Comparison of ENCODE assay signal across 30 cellular contexts in the genomic region with DNA sequence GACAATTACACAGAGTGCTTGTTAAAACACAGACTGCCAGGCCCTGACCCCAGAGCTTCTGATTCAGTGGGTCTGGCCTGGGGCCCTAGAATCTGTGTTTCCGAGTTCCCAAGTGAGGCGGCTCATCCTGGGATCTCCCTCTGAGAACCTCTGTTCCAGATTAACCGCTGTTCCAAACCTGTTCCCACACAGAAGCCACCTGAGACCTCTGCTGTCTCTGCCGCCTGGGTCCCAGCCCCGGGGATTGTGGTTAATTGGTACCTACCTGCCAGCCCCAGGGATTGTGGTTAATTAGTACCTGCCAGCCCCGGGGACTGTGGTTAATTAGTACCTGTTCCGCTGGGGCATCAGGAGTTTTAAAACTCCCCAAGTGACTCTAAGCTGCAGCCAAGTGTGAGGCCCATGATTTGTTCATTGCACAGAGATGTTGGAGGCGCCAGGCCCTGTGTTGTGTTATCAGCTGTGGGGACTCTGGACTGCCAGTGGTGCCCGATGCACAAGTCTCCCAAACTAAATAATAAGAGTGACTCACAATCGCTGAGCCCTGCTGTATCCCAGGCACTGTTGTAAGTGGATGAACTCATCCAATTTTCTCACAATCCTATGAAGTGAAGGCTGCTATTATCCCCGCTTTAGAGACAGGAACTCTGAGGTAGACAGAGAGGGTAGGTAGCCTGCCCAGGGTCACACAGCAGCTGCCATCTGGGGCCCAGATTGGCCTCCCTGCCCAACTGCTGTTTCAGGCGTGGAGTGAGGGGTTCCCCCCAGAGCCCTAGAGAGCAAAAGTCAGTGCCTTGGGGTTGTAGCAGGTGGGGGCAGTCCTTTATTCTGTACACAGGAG.
A peak's percentile ranks its signal among the peaks of the same experiment; 100 is the strongest.
DNase-seq lines count a peak whose midpoint lies in the region; ATAC-seq and FAIRE-seq lines count a peak whose summit lies in the region.
"Had no signal": no experiment of that assay in that cellular context is flagged by ENCODE, and none has a peak within 500 bp of the region (broad histone marks: within the 10 kb centered on the region; RNA-seq: fewer than 3 reads in every experiment).

No MANE protein-coding gene starts in this region.

- H3K36me3 Mint-ChIP-seq in effector memory CD8-positive, alpha-beta T cell (ENCODE audit: insufficient read depth): no peaks in the 10 kb centered on the region
- H3K36me3 Mint-ChIP-seq: T-cell had no signal

- peaks cover 22 to 75% of the 10 kb centered on the region in 2 donors for H3K27me3 Mint-ChIP-seq in effector memory CD8-positive, alpha-beta T cell

- no peak overlapping the region for H3K4me3 ChIP-seq in small intestine (ENCODE audit: low read depth in 1 of 2, low read length in 2 of 2)
- H3K4me3 ChIP-seq: heart left ventricle, left ventricle myocardium inferior, Peyer's patch, SJSA1, tibial nerve had no signal

- H3K4me1 Mint-ChIP-seq in effector memory CD8-positive, alpha-beta T cell (ENCODE audit: low read depth in 2 of 2): no peaks in the 10 kb centered on the region
- H3K4me1 Mint-ChIP-seq: activated naive CD8-positive, alpha-beta T cell treated with anti-CD3 and anti-CD28 coated beads, Interleukin-2, amount 50 U/mL, for 24 hours; T-cell had no signal

- no peak for ATAC-seq in effector memory CD8-positive, alpha-beta T cell (replicated peaks)
- ATAC-seq: activated CD8-positive, alpha-beta T cell treated with anti-CD3 and anti-CD28 coated beads, Interleukin-2, amount 10 ng/mL, durations not matched to agents 7 days and 5 days; activated naive CD8-positive, alpha-beta T cell treated with anti-CD3 and anti-CD28 coated beads, Interleukin-2, amount 50 U/mL, for 24 hours; heart left ventricle; T-cell had no signal

- no peaks in the 10 kb centered on the region for H3K36me3 ChIP-seq in small intestine (ENCODE audit: control insufficient read depth in 2 of 2, insufficient read depth in 2 of 2, low read length in 2 of 2)
- H3K36me3 ChIP-seq: heart left ventricle, left ventricle myocardium inferior, Peyer's patch, SJSA1, tibial nerve had no signal

- no peaks in the 10 kb centered on the region for H3K4me1 ChIP-seq in small intestine (ENCODE audit: control insufficient read depth in 2 of 2, insufficient read depth in 1 of 2, low read depth in 1 of 2, low read length in 1 of 2)
- H3K4me1 ChIP-seq: heart left ventricle, left ventricle myocardium inferior, parathyroid adenoma, tibial nerve had no signal

- FAIRE-seq in small intestine (lab: Jason Lieb, UNC): no peak
- FAIRE-seq: H1, TTC549 had no signal

- H3K9me3 Mint-ChIP-seq in effector memory CD8-positive, alpha-beta T cell: no peaks in the 10 kb centered on the region
- H3K9me3 Mint-ChIP-seq: activated naive CD8-positive, alpha-beta T cell treated with anti-CD3 and anti-CD28 coated beads, Interleukin-2, amount 50 U/mL, for 24 hours; CD4-positive, alpha-beta T cell; T-cell had no signal

- no peaks in the 10 kb centered on the region for H3K27me3 ChIP-seq in small intestine (ENCODE audit: control insufficient read depth in 2 of 2, insufficient read depth in 2 of 2, low read length in 2 of 2)
- H3K27me3 ChIP-seq: Peyer's patch, SJSA1 had no signal

- DNase-seq in NCI-H2171 treated with DMSO at 0.1 percent for 48 hours (lab: John Stamatoyannopoulos, UW): peak; percentile 10
- no peak for DNase-seq in NCI-H2171 (lab: John Stamatoyannopoulos, UW)
- DNase-seq in NCI-H69 (lab: John Stamatoyannopoulos, UW): peak; percentile 31
- DNase-seq in kidney glomerular epithelial cell (lab: John Stamatoyannopoulos, UW): peak; percentile 36
- DNase-seq in small intestine: peak; percentile 40
- DNase-seq in effector memory CD8-positive, alpha-beta T cell: no peak
- no peak for DNase-seq in NCI-H82 treated with DMSO at 0.1 percent for 48 hours (lab: John Stamatoyannopoulos, UW; ENCODE audit: unreplicated experiment)
- no peak for DNase-seq in NCI-H1436 treated with DMSO at 0.1 percent for 48 hours (lab: John Stamatoyannopoulos, UW)
- DNase-seq: activated CD4-positive, CD25-positive, alpha-beta regulatory T cell treated with anti-CD3 and anti-CD28 coated beads, Interleukin-2, amount 50 U/mL, for 72 hours; activated CD8-positive, alpha-beta T cell treated with anti-CD3 and anti-CD28 coated beads, Interleukin-2, amount 10 ng/mL, durations not matched to agents 7 days and 5 days; activated effector memory CD4-positive, alpha-beta T cell treated with anti-CD3 and anti-CD28 coated beads, Interleukin-2, amount 50 U/mL, for 16 hours; activated naive CD8-positive, alpha-beta T cell treated with anti-CD3 and anti-CD28 coated beads, Interleukin-2, amount 50 U/mL, for 24 hours; activated T-cell treated with anti-CD3 and anti-CD28 coated beads for 4 hours; CD4-positive, alpha-beta T cell; cerebellar nuclear complex; DMS 273 treated with DMSO at 0.1 percent for 48 hours; heart left ventricle; left ventricle myocardium inferior; midbrain; NCI-H1417 treated with DMSO at 0.1 percent for 48 hours; NCI-H524; T-cell had no signal

- H3K27ac Mint-ChIP-seq in effector memory CD8-positive, alpha-beta T cell: no peak overlapping the region
- H3K27ac Mint-ChIP-seq: activated CD8-positive, alpha-beta T cell treated with anti-CD3 and anti-CD28 coated beads, Interleukin-2, amount 10 ng/mL, durations not matched to agents 7 days and 5 days; activated naive CD8-positive, alpha-beta T cell treated with anti-CD3 and anti-CD28 coated beads, Interleukin-2, amount 50 U/mL, for 24 hours; CD4-positive, alpha-beta T cell; T-cell had no signal

- H3K4me3 Mint-ChIP-seq in effector memory CD8-positive, alpha-beta T cell: no peak overlapping the region
- H3K4me3 Mint-ChIP-seq: activated CD8-positive, alpha-beta T cell treated with anti-CD3 and anti-CD28 coated beads, Interleukin-2, amount 10 ng/mL, durations not matched to agents 7 days and 5 days; activated naive CD8-positive, alpha-beta T cell treated with anti-CD3 and anti-CD28 coated beads, Interleukin-2, amount 50 U/mL, for 24 hours; CD4-positive, alpha-beta T cell; T-cell had no signal

- no peak overlapping the region for H3K27ac ChIP-seq in small intestine (ENCODE audit: low read depth in 1 of 2, low read length in 1 of 2)
- H3K27ac ChIP-seq: 22Rv1, heart left ventricle, HL-60, left ventricle myocardium inferior, parathyroid adenoma, Peyer's patch, SJSA1, tibial nerve had no signal

- WGBS in small intestine, 3 donors: 20 to 57% (median 32%) methylated on average over 12 of the region's 12 CpGs

- no peaks in the 10 kb centered on the region for H3K9me3 ChIP-seq in small intestine (ENCODE audit: control insufficient read depth, low read depth)
- H3K9me3 ChIP-seq: heart left ventricle, left ventricle myocardium inferior, Peyer's patch, SJSA1, tibial nerve had no signal

Comparison
In these comparisons a context has a peak if more than half of its experiments do, and no peak if none do; other contexts are left out.
1. DNase-seq: peak in NCI-H2171 treated with DMSO at 0.1 percent for 48 hours (single experiment), NCI-H69 (single experiment), kidney glomerular epithelial cell (single experiment) and small intestine (single experiment); none in NCI-H2171 (single experiment), effector memory CD8-positive, alpha-beta T cell (0 of 3), NCI-H82 treated with DMSO at 0.1 percent for 48 hours (single experiment) and NCI-H1436 treated with DMSO at 0.1 percent for 48 hours (single experiment).